In the genomic region with DNA sequence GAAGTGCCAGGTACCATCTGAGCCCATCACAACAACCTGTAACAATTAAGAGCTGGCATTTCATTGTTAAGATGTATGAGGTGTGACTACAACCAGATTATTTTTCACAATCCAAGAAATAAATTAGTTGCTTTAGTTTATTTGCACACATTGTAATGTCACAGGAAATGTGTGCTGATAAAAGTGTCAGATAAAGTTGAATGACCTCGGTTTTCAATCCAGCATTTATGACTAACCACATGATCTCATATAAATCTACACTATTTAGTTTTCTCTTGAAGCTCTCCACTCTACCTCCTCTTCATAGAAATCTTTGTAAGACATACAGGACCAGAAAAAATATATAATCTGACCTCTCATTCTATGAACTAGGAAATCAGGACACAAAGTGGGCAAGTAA, we compare ENCODE assay signal across 28 cellular contexts.
"Had no signal": no experiment of that assay in that cellular context is flagged by ENCODE, and none has a peak within 500 bp of the region (broad histone marks: within the 10 kb centered on the region; RNA-seq: fewer than 3 reads in every experiment).

No MANE protein-coding gene starts in this region.

- H3K27ac Mint-ChIP-seq: activated naive CD8-positive, alpha-beta T cell; activated T-cell treated with anti-CD3 and anti-CD28 coated beads, Interleukin-2, amount 50 U/mL, for 72 hours; brain; nephron; stimulated activated naive CD8-positive, alpha-beta T cell treated with anti-CD3 and anti-CD28 coated beads, Interleukin-15, Interleukin-2, amounts not matched to agents 100 ng/mL and 50 ng/mL, for 24 hours; T-helper 2 cell treated with Interferon-gamma antibody and Interleukin-4, amounts not matched to agents 5 μg/mL and 100 μg/mL, for 36 hours had no signal

- H3K27me3 ChIP-seq: cardiac muscle cell, colonic mucosa, dorsolateral prefrontal cortex, foreskin keratinocyte, right lobe of liver, thyroid gland, upper lobe of right lung had no signal

- H3K4me1 ChIP-seq: colonic mucosa, foreskin keratinocyte, right lobe of liver, thyroid gland, upper lobe of right lung had no signal

- H3K9me3 Mint-ChIP-seq: T-helper 2 cell treated with Interferon-gamma antibody and Interleukin-4, amounts not matched to agents 5 μg/mL and 100 μg/mL, for 36 hours had no signal

- H3K36me3 ChIP-seq: colonic mucosa, upper lobe of right lung had no signal

- DNase-seq: activated CD4-positive, alpha-beta T cell treated with anti-CD3 and anti-CD28 coated beads for 4 hours; activated CD4-positive, alpha-beta T cell treated with anti-CD3 and anti-CD28 coated beads, Interleukin-2, amount 50 U/mL, for 4 hours; activated CD4-positive, CD25-positive, alpha-beta regulatory T cell; activated naive CD4-positive, alpha-beta T cell treated with Interleukin-2 at 50 U/mL for 16 hours; activated T-cell treated with anti-CD3 and anti-CD28 coated beads for 4 hours; activated T-cell treated with anti-CD3 and anti-CD28 coated beads, Interleukin-2, amount 50 U/mL, for 72 hours; aorta; cerebellar nuclear complex; colonic mucosa; dorsolateral prefrontal cortex; effector memory CD4-positive, alpha-beta T cell; foreskin keratinocyte; islet precursor cell; left ventricle myocardium inferior; mammary epithelial cell; posterior cingulate gyrus; right lobe of liver; stimulated activated CD4-positive, alpha-beta T cell treated with anti-CD3 and anti-CD28 coated beads, Interleukin-12 subunit alpha, Interleukin-12 subunit beta, amount 100 ng/mL, for 4 hours; stimulated activated CD4-positive, alpha-beta T cell treated with anti-CD3 and anti-CD28 coated beads, Interleukin-4, amount 100 ng/mL, for 1 hour; T-helper 1 cell; thyroid gland; upper lobe of right lung had no signal

- H3K27me3 Mint-ChIP-seq: activated naive CD8-positive, alpha-beta T cell; brain; stimulated activated naive CD8-positive, alpha-beta T cell treated with anti-CD3 and anti-CD28 coated beads, Interleukin-15, Interleukin-2, amounts not matched to agents 100 ng/mL and 50 ng/mL, for 24 hours had no signal

- H3K9me3 ChIP-seq: colonic mucosa, thyroid gland, upper lobe of right lung had no signal

- H3K4me1 Mint-ChIP-seq: brain, nephron had no signal

- H3K4me3 Mint-ChIP-seq: activated naive CD8-positive, alpha-beta T cell; activated T-cell treated with anti-CD3 and anti-CD28 coated beads, Interleukin-2, amount 50 U/mL, for 72 hours; brain; nephron; stimulated activated naive CD8-positive, alpha-beta T cell treated with anti-CD3 and anti-CD28 coated beads, Interleukin-15, Interleukin-2, amounts not matched to agents 100 ng/mL and 50 ng/mL, for 24 hours; T-helper 2 cell treated with Interferon-gamma antibody and Interleukin-4, amounts not matched to agents 5 μg/mL and 100 μg/mL, for 36 hours had no signal

- H3K27ac ChIP-seq: cardiac muscle cell, colonic mucosa, dorsolateral prefrontal cortex, foreskin keratinocyte, left ventricle myocardium inferior, right lobe of liver, thyroid gland, upper lobe of right lung had no signal

- H3K36me3 Mint-ChIP-seq: activated naive CD8-positive, alpha-beta T cell had no signal

- ATAC-seq: activated T-cell treated with anti-CD3 and anti-CD28 coated beads, Interleukin-2, amount 50 U/mL, for 72 hours; foreskin keratinocyte; upper lobe of right lung had no signal

- H3K4me3 ChIP-seq: cardiac muscle cell, colonic mucosa, dorsolateral prefrontal cortex, left ventricle myocardium inferior, right lobe of liver, thyroid gland, upper lobe of right lung had no signal
